ENCODE assay signal across 1 cellular context in genomic region chr13:75978815-75979214, GRCh38.
TF ChIP-seq lines count a peak whose summit lies in the region.

No MANE protein-coding gene starts in this region.

TF ChIP-seq in GM12878, 131 proteins besides CTCF, POLR2A, EP300 and RAD21 (continued from another document):
- TF ChIP-seq NR2C2 (IDR thresholded peaks at IDR 0.05; ENCODE audit: borderline replicate concordance, control insufficient read depth, insufficient read length, low read depth) = no peak
